23 cellular contexts compared by ENCODE assay signal in genomic region chr18:79823120-79823519, GRCh38. TPM values are rescaled to one million over a fixed set of nuclear protein-coding genes. Genes with fewer than 3 reads are reported as not detected.
DNase-seq lines count a peak whose midpoint lies in the region; ATAC-seq and TF ChIP-seq lines count a peak whose summit lies in the region.
"Had no signal": no experiment of that assay in that cellular context is flagged by ENCODE, and none has a peak within 500 bp of the region (broad histone marks: within the 10 kb centered on the region; RNA-seq: fewer than 3 reads in every experiment).

No MANE protein-coding gene starts in this region.

- no peak overlapping the region for H3K4me3 ChIP-seq in upper lobe of right lung
- H3K4me3 ChIP-seq: GM23338, K562, MG63, Peyer's patch, SJSA1 had no signal

- ATAC-seq in upper lobe of right lung = peak; percentile 18
- ATAC-seq in left ventricle myocardium superior = no peak
- no peak for ATAC-seq in HG03439 (IDR thresholded peaks at IDR 0.05; ENCODE audit: unreplicated experiment)
- ATAC-seq: GM23338, K562 had no signal

- no peak overlapping the region for H3K27ac ChIP-seq in upper lobe of right lung
- H3K27ac ChIP-seq: Peyer's patch, SJSA1 had no signal

- intact Hi-C loops in upper lobe of right lung (cut with DNase I) (no loop called here), left ventricle myocardium superior (cut with micrococcal nuclease) (no loop called here)

- no peak for TF ChIP-seq CTCF in upper lobe of right lung (IDR thresholded peaks at IDR 0.05)

- no peaks in the 10 kb centered on the region for H3K9me3 ChIP-seq in upper lobe of right lung
- H3K9me3 ChIP-seq: MG63, Peyer's patch, SJSA1 had no signal

- DNase-seq in SKM-1 treated with dmso at 0.1 percent for 144 hours (lab: John Stamatoyannopoulos, UW; ENCODE audit: unreplicated experiment) = peak; percentile 43
- no peak for DNase-seq in SKM-1 (lab: John Stamatoyannopoulos, UW; ENCODE audit: unreplicated experiment)
- peak; percentile 28 for DNase-seq in NOMO-1 treated with DMSO at 0.1 percent for 48 hours (lab: John Stamatoyannopoulos, UW; ENCODE audit: unreplicated experiment)
- peak; percentile 39 for DNase-seq in left kidney (ENCODE audit: low read depth, low spot score)
- peak; percentile 61 for DNase-seq in upper lobe of right lung
- no peak for DNase-seq in GDM1 (lab: John Stamatoyannopoulos, UW)
- no peak for DNase-seq in left ventricle myocardium superior
- DNase-seq: CD4-positive, alpha-beta T cell; COR-L47; DMS79; HCEC 1CT; MG63; NCI-H1694; NCI-H2081 treated with DMSO at 0.1 percent for 48 hours; NCI-H446 treated with DMSO at 0.1 percent for 48 hours; NCI-H526 treated with DMSO at 0.1 percent for 48 hours; Peyer's patch had no signal

- H3K4me1 ChIP-seq in upper lobe of right lung = no peaks in the 10 kb centered on the region
- H3K4me1 ChIP-seq: SJSA1 had no signal

- no peaks in the 10 kb centered on the region for H3K36me3 ChIP-seq in upper lobe of right lung
- H3K36me3 ChIP-seq: MG63, Peyer's patch, SJSA1 had no signal

- no peaks in the 10 kb centered on the region for H3K27me3 ChIP-seq in upper lobe of right lung
- H3K27me3 ChIP-seq: MG63, Peyer's patch, SJSA1 had no signal

RNA-seq across cellular contexts. Expression of gene KCNG2, which starts 25.4 kb away (rescaled TPM):
- total RNA-seq in upper lobe of right lung (0.46 TPM), left ventricle myocardium superior (not detected)
- total RNA-seq: A172; B cell; CD4-positive, alpha-beta T cell; K562; SJSA1 had no signal

Comparison
In these comparisons a context has a peak if more than half of its experiments do, and no peak if none do; other contexts are left out.
1. DNase-seq: peak in SKM-1 treated with dmso at 0.1 percent for 144 hours (single experiment), NOMO-1 treated with DMSO at 0.1 percent for 48 hours (single experiment), left kidney (single experiment) and upper lobe of right lung (single experiment); none in SKM-1 (single experiment), GDM1 (single experiment) and left ventricle myocardium superior (single experiment).